ENCODE assay signal across 9 cellular contexts in the genomic region with DNA sequence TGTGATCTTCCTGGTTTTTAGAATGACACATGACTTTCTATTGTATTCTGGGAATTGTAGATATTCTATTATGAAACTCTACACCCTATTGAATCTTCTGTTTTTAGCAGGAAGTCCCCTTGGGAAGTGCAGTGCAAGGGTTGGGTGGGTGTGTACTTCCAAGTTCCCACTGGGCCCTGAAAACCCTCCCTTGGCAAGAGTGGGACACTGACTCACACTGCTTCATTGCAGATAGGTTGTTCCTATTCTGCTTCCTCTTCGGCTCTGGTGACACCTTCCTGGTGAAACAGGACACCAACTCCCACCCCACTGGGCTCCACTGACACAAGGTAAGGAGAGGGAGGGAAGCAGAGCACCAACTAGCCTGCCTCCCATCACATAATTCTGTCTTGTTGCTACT.
DNase-seq lines count a peak whose midpoint lies in the region; ATAC-seq and TF ChIP-seq lines count a peak whose summit lies in the region.
"Had no signal": no experiment of that assay in that cellular context is flagged by ENCODE, and none has a peak within 500 bp of the region (broad histone marks: within the 10 kb centered on the region; RNA-seq: fewer than 3 reads in every experiment).

No MANE protein-coding gene starts in this region.

- no peaks in the 10 kb centered on the region for H3K36me3 Mint-ChIP-seq in mesothelial cell of epicardium

- no peak overlapping the region for H3K27ac Mint-ChIP-seq in mesothelial cell of epicardium
- H3K27ac Mint-ChIP-seq: activated T-helper 2 cell treated with anti-CD3 and anti-CD28 coated beads, Interferon-gamma antibody, Interleukin-2, Interleukin-4, amounts not matched to agents 10 μg/mL and 5 μg/mL and 100 μg/mL, durations not matched to agents 14 hours and 24 hours and 36 hours had no signal

- no peaks in the 10 kb centered on the region for H3K27me3 Mint-ChIP-seq in mesothelial cell of epicardium (ENCODE audit: low read depth)

- no peak overlapping the region for H3K4me3 Mint-ChIP-seq in mesothelial cell of epicardium

- peaks cover 10% of the 10 kb centered on the region for H3K9me3 Mint-ChIP-seq in mesothelial cell of epicardium
- H3K9me3 Mint-ChIP-seq: activated T-helper 2 cell treated with anti-CD3 and anti-CD28 coated beads, Interferon-gamma antibody, Interleukin-2, Interleukin-4, amounts not matched to agents 10 μg/mL and 5 μg/mL and 100 μg/mL, durations not matched to agents 14 hours and 24 hours and 36 hours had no signal

- H3K4me1 Mint-ChIP-seq in mesothelial cell of epicardium, result peaks cover 13% of the 10 kb centered on the region

- TF ChIP-seq CTCF in mesothelial cell of epicardium (IDR thresholded peaks at IDR 0.05; ENCODE audit: unreplicated experiment), result no peak

- no peak for ATAC-seq in HG02981 (IDR thresholded peaks at IDR 0.05; ENCODE audit: unreplicated experiment)

- DNase-seq in Ammon's horn (ENCODE audit: low spot score) (peak; percentile 20), NCI-H2029 (lab: John Stamatoyannopoulos, UW) (peak; percentile 74), fibroblast of gingiva (ENCODE audit: low read depth) (peak; percentile 64), myocyte (ENCODE audit: low read depth) (peak; percentile 67), nucleus accumbens (lab: John Stamatoyannopoulos, UW) (no peak), mesothelial cell of epicardium (ENCODE audit: low spot score in 2 of 2, unreplicated experiment in 2 of 2) (no peak)
- no peak for DNase-seq in activated CD4-positive, CD25-positive, alpha-beta regulatory T cell (lab: John Stamatoyannopoulos, UW)

Comparison
In these comparisons a context has a peak if more than half of its experiments do, and no peak if none do; other contexts are left out.
1. DNase-seq: peak in Ammon's horn (single experiment), NCI-H2029 (single experiment), fibroblast of gingiva (single experiment) and myocyte (single experiment); none in nucleus accumbens (0 of 56), activated CD4-positive, CD25-positive, alpha-beta regulatory T cell (0 of 4) and mesothelial cell of epicardium (0 of 2).